8 cellular contexts compared by ENCODE assay signal in genomic region chr7:90345548-90346319, GRCh38. TPM values are rescaled to one million over a fixed set of nuclear protein-coding genes. Genes with fewer than 3 reads are reported as not detected.
A peak's percentile ranks its signal among the peaks of the same experiment; 100 is the strongest.
DNase-seq lines count a peak whose midpoint lies in the region; ATAC-seq and TF ChIP-seq lines count a peak whose summit lies in the region.

No MANE protein-coding gene starts in this region.

- TF ChIP-seq CTCF in PC-3 (conservative IDR thresholded peaks at IDR 0.05; ENCODE audit: low read depth, low read length) (no peak), right lobe of liver (IDR thresholded peaks at IDR 0.05) (no peak), suprapubic skin (IDR thresholded peaks at IDR 0.05) (no peak)

- H3K9ac ChIP-seq in PC-3 (ENCODE audit: low read length) = peak overlapping the region; percentile 94

- WGBS in right lobe of liver (ENCODE audit: insufficient coverage, low coverage, low lambda C conversion rate, missing lambda C conversion rate) = 8% methylated on average over 19 of the region's 19 CpGs
- WGBS in suprapubic skin = 11% methylated on average over 19 of the region's 19 CpGs

- intact Hi-C loops in PC-3 (cut with micrococcal nuclease) = loop anchor here (1.0 to 2.0 kb wide), 3 partner anchors 39 to 81 kb away; partner anchors contain the start of gene CLDN12
- intact Hi-C loops in right lobe of liver (cut with DNase I) = no loop called here

- no peak for TF ChIP-seq EP300 in suprapubic skin (IDR thresholded peaks at IDR 0.05)

- H3K9me2 ChIP-seq in PC-3 (replicated peaks; ENCODE audit: low read length) = no peaks in the 10 kb centered on the region

- peaks cover 42% of the 10 kb centered on the region for H3K79me2 ChIP-seq in PC-3 (ENCODE audit: low read length)

- no peaks in the 10 kb centered on the region for H3K9me3 ChIP-seq in PC-3 (ENCODE audit: low read length)
- H3K9me3 ChIP-seq in right lobe of liver = no peaks in the 10 kb centered on the region
- H3K9me3 ChIP-seq in suprapubic skin = no peaks in the 10 kb centered on the region

- TSS peak; percentile 94 for BruUV-seq in PC-3 (replicated peaks; lab: Mats Ljungman, UMichigan)

- peak; percentile 12 for ATAC-seq in GM18517 (IDR thresholded peaks at IDR 0.05; ENCODE audit: unreplicated experiment)
- peak; percentile 19 for ATAC-seq in HG03045 (IDR thresholded peaks at IDR 0.05; ENCODE audit: unreplicated experiment)
- peak; percentile 52 for ATAC-seq in PC-3
- ATAC-seq in right lobe of liver = peak; percentile 28 to 52 (median 40)

- H3K27ac ChIP-seq in PC-3 (ENCODE audit: low read length) (no peak overlapping the region), right lobe of liver (peak overlapping the region; percentile 85 to 96 (median 95)), suprapubic skin (peak overlapping the region; percentile 76)

- H3K36me3 ChIP-seq in PC-3 (ENCODE audit: low read depth, low read length) = no peaks in the 10 kb centered on the region
- no peaks in the 10 kb centered on the region for H3K36me3 ChIP-seq in right lobe of liver
- peaks cover 2% of the 10 kb centered on the region for H3K36me3 ChIP-seq in suprapubic skin

- H3K27me3 ChIP-seq in PC-3 (ENCODE audit: low read length) (no peaks in the 10 kb centered on the region), right lobe of liver (no peaks in the 10 kb centered on the region), suprapubic skin (no peaks in the 10 kb centered on the region)

- POLR2A ChIA-PET in PC-3 (lab: Charles Lee; ENCODE audit: unreplicated experiment) = interaction anchor here (0.5 to 0.8 kb wide), 3 partner anchors 11 to 166 kb away, joined by 3 to 4 read pairs (median 4); no protein-coding TSS in a partner anchor

- CTCF ChIA-PET in PC-3 (lab: Charles Lee) = interaction anchor here (0.6 to 1.1 kb wide), 3 partner anchors 33 to 249 kb away, joined by 3 read pairs; partner anchors contain the start of gene CLDN12

- H3K4me2 ChIP-seq in PC-3 (ENCODE audit: low read length) = peak overlapping the region; percentile 93

- TF ChIP-seq POLR2A in right lobe of liver (IDR thresholded peaks at IDR 0.05) (no peak), suprapubic skin (IDR thresholded peaks at IDR 0.05) (no peak)

- DNase-seq in AG20443 (ENCODE audit: low spot score) (peak; percentile 38), PC-3 (peak; percentile 37), dedifferentiated amniotic fluid mesenchymal stem cell (ENCODE audit: extremely low spot score) (peak; percentile 23), right lobe of liver (no peak), suprapubic skin (ENCODE audit: low spot score in 2 of 2) (no peak), mucosa of gallbladder (ENCODE audit: low spot score) (no peak)

- H3K4me1 ChIP-seq in PC-3 (ENCODE audit: insufficient read depth, low read length) (peaks cover 14% of the 10 kb centered on the region; the same call in 1 of the 2 replicates), right lobe of liver (peaks cover 0 to 14% (median 4%) of the 10 kb centered on the region in 4 donors), suprapubic skin (peaks cover 21% of the 10 kb centered on the region)

- no peaks in the 10 kb centered on the region for H4K20me1 ChIP-seq in PC-3 (ENCODE audit: low read length)

- H2AFZ ChIP-seq in PC-3 (ENCODE audit: low read length) = peak overlapping the region; percentile 99

- H3K4me3 ChIP-seq in PC-3 (ENCODE audit: low read length) = peak overlapping the region; percentile 96
- peak overlapping the region; percentile 66 to 84 (median 74) for H3K4me3 ChIP-seq in right lobe of liver
- peak overlapping the region; percentile 57 for H3K4me3 ChIP-seq in suprapubic skin

- H3F3A ChIP-seq in PC-3 (ENCODE audit: low read length, unreplicated experiment) = no peaks in the 10 kb centered on the region

RNA-seq across cellular contexts. Expression of gene GTPBP10, which starts 0.8 kb away (rescaled TPM):
- total RNA-seq in PC-3 (2014; rRNA removed) (13.0 and 23.5 TPM in 2 replicates), right lobe of liver (10 to 100 TPM; 16.1 to 21.8 (median 18.7) TPM), suprapubic skin (10 to 100 TPM; 10.5 to 35.6 (median 13.7) TPM), mucosa of gallbladder (19.7 TPM)

RNA-seq across cellular contexts. Expression of gene FAM237B, which starts 24.6 kb away (rescaled TPM):
- total RNA-seq in PC-3 (2014; rRNA removed) = not detected in 2 replicates
- total RNA-seq in right lobe of liver = not detected
- total RNA-seq in suprapubic skin = not detected
- not detected for total RNA-seq in mucosa of gallbladder

RNA-seq across cellular contexts. Expression of gene CLDN12, which starts 57.5 kb away (rescaled TPM):
- total RNA-seq in PC-3 (2014; rRNA removed) = 12.7 and 14.7 TPM in 2 replicates
- 10 to 100 TPM; 33.5 to 62.9 (median 45.9) TPM for total RNA-seq in right lobe of liver
- 10 to 100 TPM in 3 of 4 donors, 1 to 10 TPM in 1; 9.8 to 24.2 (median 17.7) TPM for total RNA-seq in suprapubic skin
- 72.0 TPM for total RNA-seq in mucosa of gallbladder

Comparison
In these comparisons a context has a peak if more than half of its experiments do, and no peak if none do; other contexts are left out.
1. DNase-seq: peak in AG20443 (single experiment), PC-3 (single experiment) and dedifferentiated amniotic fluid mesenchymal stem cell (single experiment); none in right lobe of liver (0 of 3), suprapubic skin (0 of 2) and mucosa of gallbladder (single experiment).
2. Peak in every context shown above with its lines, with median percentiles within 50 percentile points of each other: ATAC-seq and H3K4me3 ChIP-seq.